In the genomic region with DNA sequence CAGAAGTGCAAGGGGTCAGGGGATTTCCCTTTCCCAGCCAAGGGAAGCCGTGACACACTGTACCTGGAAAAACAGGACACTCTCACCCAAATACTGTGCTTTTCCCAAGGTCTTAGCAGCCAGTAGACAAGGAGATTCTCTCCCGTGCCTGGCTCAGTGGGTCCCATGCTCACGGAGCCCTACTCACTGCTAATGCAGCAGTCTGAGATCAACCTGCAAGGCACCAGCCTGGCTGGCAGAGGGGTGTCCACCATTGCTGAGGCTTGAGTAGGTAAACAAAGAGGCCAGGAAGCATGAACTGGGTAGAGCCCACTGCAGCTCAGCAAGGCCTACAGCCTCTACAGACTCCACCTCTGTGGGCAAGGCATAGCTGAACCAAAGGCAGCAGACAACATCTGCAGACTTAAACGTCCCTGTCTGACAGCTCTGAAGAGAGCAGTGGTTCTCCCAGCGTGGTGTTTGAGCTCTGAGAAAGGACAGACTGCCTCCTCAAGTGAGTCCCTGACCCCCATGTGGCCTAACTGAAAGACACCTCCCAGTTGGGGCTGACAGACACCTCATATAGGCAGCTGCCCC, we compare ENCODE assay signal across 14 cellular contexts. TPM values are rescaled to one million over a fixed set of nuclear protein-coding genes. Genes with fewer than 3 reads are reported as not detected.
DNase-seq lines count a peak whose midpoint lies in the region; ATAC-seq, FAIRE-seq and TF ChIP-seq lines count a peak whose summit lies in the region.
"Not testable (repeated sequence)": the region's sequence is repeated elsewhere in the genome, so short reads cannot be mapped to it uniquely, and the experiment has no call there.
"Had no signal": no experiment of that assay in that cellular context is flagged by ENCODE, and none has a peak within 500 bp of the region (broad histone marks: within the 10 kb centered on the region; RNA-seq: fewer than 3 reads in every experiment).

No MANE protein-coding gene starts in this region.

- H3K27me3 ChIP-seq in sigmoid colon; aorta (ENCODE audit: control insufficient read depth in 1 of 2, insufficient read depth in 2 of 2, low read length in 1 of 2): not testable (repeated sequence)

- H3K36me3 Mint-ChIP-seq in osteocyte (ENCODE audit: unreplicated experiment): not testable (repeated sequence)

- not testable (repeated sequence) for H3K27ac Mint-ChIP-seq in osteocyte (ENCODE audit: unreplicated experiment)

- not testable (repeated sequence) for TF ChIP-seq CTCF in kidney (IDR thresholded peaks at IDR 0.05; ENCODE audit: borderline replicate concordance, extremely low read depth, insufficient read depth); osteocyte (IDR thresholded peaks at IDR 0.05); sigmoid colon (IDR thresholded peaks at IDR 0.05)

- FAIRE-seq in kidney (lab: Jason Lieb, UNC): not testable (repeated sequence)

- H3K9ac ChIP-seq in kidney (ENCODE audit: low read length in 2 of 2): not testable (repeated sequence)

- H3K4me1 Mint-ChIP-seq in osteocyte (ENCODE audit: unreplicated experiment): not testable (repeated sequence)

- TF ChIP-seq POLR2A in sigmoid colon (IDR thresholded peaks at IDR 0.05): not testable (repeated sequence)

- not testable (repeated sequence) for H3K4me3 Mint-ChIP-seq in osteocyte (ENCODE audit: unreplicated experiment)

- H3K36me3 ChIP-seq in kidney (ENCODE audit: control insufficient read depth in 1 of 2, insufficient read depth in 2 of 2, low read length in 2 of 2); sigmoid colon; aorta (ENCODE audit: control insufficient read depth in 1 of 2, insufficient read depth in 2 of 2, low read length in 1 of 2): not testable (repeated sequence)

- not testable (repeated sequence) for H3K4me3 ChIP-seq in kidney (ENCODE audit: low read length in 2 of 2); sigmoid colon; aorta (ENCODE audit: low read length in 2 of 2)

- H3K27ac ChIP-seq in kidney (ENCODE audit: low read depth in 2 of 2, low read length in 2 of 2); sigmoid colon; aorta (ENCODE audit: low read depth in 1 of 2, low read length in 2 of 2): not testable (repeated sequence)

- not testable (repeated sequence) for H3K4me1 ChIP-seq in kidney (ENCODE audit: control insufficient read depth in 1 of 2, insufficient read depth in 1 of 2, low read depth in 1 of 2, low read length in 2 of 2); sigmoid colon; aorta (ENCODE audit: control insufficient read depth in 1 of 2, insufficient read depth in 2 of 2, low read length in 2 of 2)

- 43 to 70% methylated on average over 5 of the region's 5 CpGs for WGBS in sigmoid colon, 2 donors
- 60 to 62% methylated on average over 5 of the region's 5 CpGs for WGBS in aorta, 2 donors

- DNase-seq in cardiac septum (ENCODE audit: low spot score) (peak; percentile 57), kidney (peak; percentile 19), osteocyte (ENCODE audit: extremely low spot score, unreplicated experiment) (peak; percentile 64), sigmoid colon (peak; percentile 24), aorta (peak; percentile 15)

- peaks cover 25% of the 10 kb centered on the region for H3K9me3 Mint-ChIP-seq in osteocyte (ENCODE audit: unreplicated experiment)

- not testable (repeated sequence) for ATAC-seq in aorta (ENCODE audit: low FRiP score)

- H3K27me3 Mint-ChIP-seq in osteocyte (ENCODE audit: unreplicated experiment): not testable (repeated sequence)

- not testable (repeated sequence) for H3K9me3 ChIP-seq in kidney (ENCODE audit: control insufficient read depth in 1 of 2, low read length in 2 of 2); sigmoid colon; aorta (ENCODE audit: control insufficient read depth, low read length)

- TF ChIP-seq EP300 in sigmoid colon (IDR thresholded peaks at IDR 0.05): not testable (repeated sequence)

- intact Hi-C loops in cardiac septum (cut with DNase I); kidney (cut with DNase I); sigmoid colon (cut with DNase I); aorta (cut with DNase I): not testable (repeated sequence)

RNA-seq across cellular contexts. Expression of a gene that starts 21.8 kb away (rescaled TPM):
- not detected for total RNA-seq in cardiac septum
- total RNA-seq in kidney: not detected
- polyA plus RNA-seq in kidney (ENCODE audit: insufficient read depth, low read depth, low replicate concordance): not detected
- total RNA-seq in osteocyte: not detected in 2 replicates
- total RNA-seq in sigmoid colon: not detected
- under 1 TPM in 1 of 3 donors, not detected in 2; 0.03 TPM for polyA plus RNA-seq in sigmoid colon
- not detected for total RNA-seq in aorta
- not detected for polyA plus RNA-seq in aorta
- total RNA-seq: A673; CD4-positive, alpha-beta memory T cell; CD4-positive, CD25-positive, alpha-beta regulatory T cell; CD8-positive, alpha-beta memory T cell; G401; GM12878 had no signal
- polyA plus RNA-seq: AG04450; CD14-positive monocyte; CD4-positive, alpha-beta memory T cell; CD4-positive, CD25-positive, alpha-beta regulatory T cell; CD8-positive, alpha-beta memory T cell; GM12878 had no signal

RNA-seq across cellular contexts. Expression of a gene that starts 37.3 kb away (rescaled TPM):
- total RNA-seq in cardiac septum (not detected), kidney (0.41 TPM), osteocyte (not detected in 2 replicates), sigmoid colon (under 1 TPM in 1 of 4 donors, not detected in 3; 0.55 TPM), aorta (not detected)
- polyA plus RNA-seq in kidney (ENCODE audit: insufficient read depth, low read depth, low replicate concordance) (not detected), sigmoid colon (under 1 TPM in 1 of 3 donors, not detected in 2; 0.48 TPM), aorta (not detected)
- total RNA-seq: A673; CD4-positive, CD25-positive, alpha-beta regulatory T cell; CD8-positive, alpha-beta memory T cell; G401; GM12878 had no signal
- polyA plus RNA-seq: AG04450; CD14-positive monocyte; CD8-positive, alpha-beta memory T cell had no signal

RNA-seq across cellular contexts. Expression of a gene that starts 43.0 kb away (rescaled TPM):
- total RNA-seq in cardiac septum (not detected), kidney (not detected), osteocyte (not detected in 2 replicates), sigmoid colon (not detected), aorta (not detected)
- polyA plus RNA-seq in kidney (ENCODE audit: insufficient read depth, low read depth, low replicate concordance) (not detected), sigmoid colon (not detected), aorta (not detected)
- total RNA-seq: A673; CD4-positive, alpha-beta memory T cell; CD4-positive, CD25-positive, alpha-beta regulatory T cell; CD8-positive, alpha-beta memory T cell; Daoy; G401; GM12878 had no signal
- polyA plus RNA-seq: AG04450; CD14-positive monocyte; CD4-positive, alpha-beta memory T cell; CD4-positive, CD25-positive, alpha-beta regulatory T cell; CD8-positive, alpha-beta memory T cell; GM12878 had no signal
